ENCODE assay signal across 1 cellular context in genomic region chr10:43355749-43356371, GRCh38.
TF ChIP-seq lines count a peak whose summit lies in the region.

No MANE protein-coding gene starts in this region.

TF ChIP-seq in HepG2, 621 proteins besides CTCF, POLR2A, EP300 and RAD21 (continued from another document):
- TF ChIP-seq TERF1 (CRISPR knock-in tag; IDR thresholded peaks at IDR 0.05) (no peak), NFYB (CRISPR knock-in tag; IDR thresholded peaks at IDR 0.05) (peak; percentile 62), ONECUT2 (CRISPR knock-in tag; IDR thresholded peaks at IDR 0.05) (peak; percentile 74), NR2F6 (IDR thresholded peaks at IDR 0.05) (no peak), NR2F6 (CRISPR knock-in tag; IDR thresholded peaks at IDR 0.05) (no peak), HNF1B (CRISPR knock-in tag; IDR thresholded peaks at IDR 0.05) (no peak), ZNF281 (CRISPR knock-in tag; IDR thresholded peaks at IDR 0.05; ENCODE audit: borderline replicate concordance) (no peak), NFYC (CRISPR knock-in tag; IDR thresholded peaks at IDR 0.05) (peak; percentile 36; the same call in 1 of the 2 replicates), ASH2L (IDR thresholded peaks at IDR 0.05; ENCODE audit: insufficient read length, low read depth, low read length) (no peak), FOSL2 (CRISPR knock-in tag; IDR thresholded peaks at IDR 0.05) (peak; percentile 38; the same call in 1 of the 2 replicates), ATM (IDR thresholded peaks at IDR 0.05; ENCODE audit: borderline replicate concordance) (no peak), ATF7 (IDR thresholded peaks at IDR 0.05) (0 out of 2 replicates have a peak, but pooled peaks have one; percentile 1), ATF7 (CRISPR knock-in tag; IDR thresholded peaks at IDR 0.05) (no peak), DR1 (CRISPR knock-in tag; IDR thresholded peaks at IDR 0.05) (no peak), ZIK1 (CRISPR knock-in tag; IDR thresholded peaks at IDR 0.05; ENCODE audit: borderline replicate concordance, low read depth) (no peak), HNF1A (IDR thresholded peaks at IDR 0.05; ENCODE audit: low read depth) (no peak), HNF1A (CRISPR knock-in tag; IDR thresholded peaks at IDR 0.05; ENCODE audit: borderline replicate concordance) (no peak), TFAP4 (IDR thresholded peaks at IDR 0.05; ENCODE audit: borderline replicate concordance, low read depth) (peak; percentile 62; the same call in 1 of the 2 replicates)
